Comparison of ENCODE assay signal across 1 cellular context in the genomic region with DNA sequence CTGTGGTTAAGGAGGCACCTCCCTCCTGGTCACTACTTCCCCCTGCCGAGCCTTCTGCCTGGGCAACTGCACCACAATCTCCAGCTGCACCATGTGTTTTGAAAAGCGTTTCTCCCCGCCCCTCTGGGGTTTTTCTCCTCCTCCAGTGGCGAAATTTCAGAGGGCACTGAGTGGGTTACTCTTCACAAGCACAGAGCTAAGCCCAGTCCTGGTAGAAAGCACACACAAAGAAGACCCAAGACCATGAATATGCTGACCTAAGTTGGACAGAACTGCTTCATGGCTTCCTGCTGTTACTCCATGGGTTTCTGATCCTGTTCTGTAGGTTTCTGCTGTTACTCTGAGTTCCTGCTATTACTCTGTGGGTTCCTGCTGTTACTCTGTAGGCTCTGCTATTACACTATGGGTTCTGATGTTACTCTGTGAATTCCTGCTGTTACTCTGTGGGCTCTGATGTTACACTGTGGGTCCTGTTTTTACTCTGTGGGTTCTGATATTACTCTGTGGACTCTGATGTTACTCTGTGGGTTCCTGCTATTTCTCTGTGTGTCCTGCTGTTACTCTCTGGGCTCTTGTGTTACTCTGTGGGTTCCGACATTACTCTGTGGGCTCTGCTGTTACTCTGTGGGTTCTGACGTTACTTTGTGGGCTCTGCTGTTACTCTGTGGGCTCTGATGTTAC.
TF ChIP-seq lines count a peak whose summit lies in the region.

No MANE protein-coding gene starts in this region.

TF ChIP-seq in HepG2, 621 proteins besides CTCF, POLR2A, EP300 and RAD21 (continued from another document and continues in another):
- TF ChIP-seq, protein P1, sequence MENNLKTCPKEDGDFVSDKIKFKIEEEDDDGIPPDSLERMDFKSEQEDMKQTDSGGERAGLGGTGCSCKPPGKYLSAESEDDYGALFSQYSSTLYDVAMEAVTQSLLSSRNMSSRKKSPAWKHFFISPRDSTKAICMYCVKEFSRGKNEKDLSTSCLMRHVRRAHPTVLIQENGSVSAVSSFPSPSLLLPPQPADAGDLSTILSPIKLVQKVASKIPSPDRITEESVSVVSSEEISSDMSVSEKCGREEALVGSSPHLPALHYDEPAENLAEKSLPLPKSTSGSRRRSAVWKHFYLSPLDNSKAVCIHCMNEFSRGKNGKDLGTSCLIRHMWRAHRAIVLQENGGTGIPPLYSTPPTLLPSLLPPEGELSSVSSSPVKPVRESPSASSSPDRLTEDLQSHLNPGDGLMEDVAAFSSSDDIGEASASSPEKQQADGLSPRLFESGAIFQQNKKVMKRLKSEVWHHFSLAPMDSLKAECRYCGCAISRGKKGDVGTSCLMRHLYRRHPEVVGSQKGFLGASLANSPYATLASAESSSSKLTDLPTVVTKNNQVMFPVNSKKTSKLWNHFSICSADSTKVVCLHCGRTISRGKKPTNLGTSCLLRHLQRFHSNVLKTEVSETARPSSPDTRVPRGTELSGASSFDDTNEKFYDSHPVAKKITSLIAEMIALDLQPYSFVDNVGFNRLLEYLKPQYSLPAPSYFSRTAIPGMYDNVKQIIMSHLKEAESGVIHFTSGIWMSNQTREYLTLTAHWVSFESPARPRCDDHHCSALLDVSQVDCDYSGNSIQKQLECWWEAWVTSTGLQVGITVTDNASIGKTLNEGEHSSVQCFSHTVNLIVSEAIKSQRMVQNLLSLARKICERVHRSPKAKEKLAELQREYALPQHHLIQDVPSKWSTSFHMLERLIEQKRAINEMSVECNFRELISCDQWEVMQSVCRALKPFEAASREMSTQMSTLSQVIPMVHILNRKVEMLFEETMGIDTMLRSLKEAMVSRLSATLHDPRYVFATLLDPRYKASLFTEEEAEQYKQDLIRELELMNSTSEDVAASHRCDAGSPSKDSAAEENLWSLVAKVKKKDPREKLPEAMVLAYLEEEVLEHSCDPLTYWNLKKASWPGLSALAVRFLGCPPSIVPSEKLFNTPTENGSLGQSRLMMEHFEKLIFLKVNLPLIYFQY (CRISPR knock-in tag; IDR thresholded peaks at IDR 0.05; ENCODE audit: borderline replicate concordance): 0 out of 2 replicates have a peak, but pooled peaks have one; percentile 41
- TF ChIP-seq, protein P2, sequence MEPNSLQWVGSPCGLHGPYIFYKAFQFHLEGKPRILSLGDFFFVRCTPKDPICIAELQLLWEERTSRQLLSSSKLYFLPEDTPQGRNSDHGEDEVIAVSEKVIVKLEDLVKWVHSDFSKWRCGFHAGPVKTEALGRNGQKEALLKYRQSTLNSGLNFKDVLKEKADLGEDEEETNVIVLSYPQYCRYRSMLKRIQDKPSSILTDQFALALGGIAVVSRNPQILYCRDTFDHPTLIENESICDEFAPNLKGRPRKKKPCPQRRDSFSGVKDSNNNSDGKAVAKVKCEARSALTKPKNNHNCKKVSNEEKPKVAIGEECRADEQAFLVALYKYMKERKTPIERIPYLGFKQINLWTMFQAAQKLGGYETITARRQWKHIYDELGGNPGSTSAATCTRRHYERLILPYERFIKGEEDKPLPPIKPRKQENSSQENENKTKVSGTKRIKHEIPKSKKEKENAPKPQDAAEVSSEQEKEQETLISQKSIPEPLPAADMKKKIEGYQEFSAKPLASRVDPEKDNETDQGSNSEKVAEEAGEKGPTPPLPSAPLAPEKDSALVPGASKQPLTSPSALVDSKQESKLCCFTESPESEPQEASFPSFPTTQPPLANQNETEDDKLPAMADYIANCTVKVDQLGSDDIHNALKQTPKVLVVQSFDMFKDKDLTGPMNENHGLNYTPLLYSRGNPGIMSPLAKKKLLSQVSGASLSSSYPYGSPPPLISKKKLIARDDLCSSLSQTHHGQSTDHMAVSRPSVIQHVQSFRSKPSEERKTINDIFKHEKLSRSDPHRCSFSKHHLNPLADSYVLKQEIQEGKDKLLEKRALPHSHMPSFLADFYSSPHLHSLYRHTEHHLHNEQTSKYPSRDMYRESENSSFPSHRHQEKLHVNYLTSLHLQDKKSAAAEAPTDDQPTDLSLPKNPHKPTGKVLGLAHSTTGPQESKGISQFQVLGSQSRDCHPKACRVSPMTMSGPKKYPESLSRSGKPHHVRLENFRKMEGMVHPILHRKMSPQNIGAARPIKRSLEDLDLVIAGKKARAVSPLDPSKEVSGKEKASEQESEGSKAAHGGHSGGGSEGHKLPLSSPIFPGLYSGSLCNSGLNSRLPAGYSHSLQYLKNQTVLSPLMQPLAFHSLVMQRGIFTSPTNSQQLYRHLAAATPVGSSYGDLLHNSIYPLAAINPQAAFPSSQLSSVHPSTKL (CRISPR knock-in tag; IDR thresholded peaks at IDR 0.05): peak; percentile 34; the same call in 1 of the 2 replicates
- TF ChIP-seq SIN3A (IDR thresholded peaks at IDR 0.05; ENCODE audit: borderline replicate concordance, low read depth, low read length): 0 out of 2 replicates have a peak, but pooled peaks have one; percentile 52
- TF ChIP-seq, protein P3, sequence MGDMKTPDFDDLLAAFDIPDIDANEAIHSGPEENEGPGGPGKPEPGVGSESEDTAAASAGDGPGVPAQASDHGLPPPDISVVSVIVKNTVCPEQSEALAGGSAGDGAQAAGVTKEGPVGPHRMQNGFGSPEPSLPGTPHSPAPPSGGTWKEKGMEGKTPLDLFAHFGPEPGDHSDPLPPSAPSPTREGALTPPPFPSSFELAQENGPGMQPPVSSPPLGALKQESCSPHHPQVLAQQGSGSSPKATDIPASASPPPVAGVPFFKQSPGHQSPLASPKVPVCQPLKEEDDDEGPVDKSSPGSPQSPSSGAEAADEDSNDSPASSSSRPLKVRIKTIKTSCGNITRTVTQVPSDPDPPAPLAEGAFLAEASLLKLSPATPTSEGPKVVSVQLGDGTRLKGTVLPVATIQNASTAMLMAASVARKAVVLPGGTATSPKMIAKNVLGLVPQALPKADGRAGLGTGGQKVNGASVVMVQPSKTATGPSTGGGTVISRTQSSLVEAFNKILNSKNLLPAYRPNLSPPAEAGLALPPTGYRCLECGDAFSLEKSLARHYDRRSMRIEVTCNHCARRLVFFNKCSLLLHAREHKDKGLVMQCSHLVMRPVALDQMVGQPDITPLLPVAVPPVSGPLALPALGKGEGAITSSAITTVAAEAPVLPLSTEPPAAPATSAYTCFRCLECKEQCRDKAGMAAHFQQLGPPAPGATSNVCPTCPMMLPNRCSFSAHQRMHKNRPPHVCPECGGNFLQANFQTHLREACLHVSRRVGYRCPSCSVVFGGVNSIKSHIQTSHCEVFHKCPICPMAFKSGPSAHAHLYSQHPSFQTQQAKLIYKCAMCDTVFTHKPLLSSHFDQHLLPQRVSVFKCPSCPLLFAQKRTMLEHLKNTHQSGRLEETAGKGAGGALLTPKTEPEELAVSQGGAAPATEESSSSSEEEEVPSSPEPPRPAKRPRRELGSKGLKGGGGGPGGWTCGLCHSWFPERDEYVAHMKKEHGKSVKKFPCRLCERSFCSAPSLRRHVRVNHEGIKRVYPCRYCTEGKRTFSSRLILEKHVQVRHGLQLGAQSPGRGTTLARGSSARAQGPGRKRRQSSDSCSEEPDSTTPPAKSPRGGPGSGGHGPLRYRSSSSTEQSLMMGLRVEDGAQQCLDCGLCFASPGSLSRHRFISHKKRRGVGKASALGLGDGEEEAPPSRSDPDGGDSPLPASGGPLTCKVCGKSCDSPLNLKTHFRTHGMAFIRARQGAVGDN (CRISPR knock-in tag; IDR thresholded peaks at IDR 0.05): no peak
- TF ChIP-seq, protein P4, sequence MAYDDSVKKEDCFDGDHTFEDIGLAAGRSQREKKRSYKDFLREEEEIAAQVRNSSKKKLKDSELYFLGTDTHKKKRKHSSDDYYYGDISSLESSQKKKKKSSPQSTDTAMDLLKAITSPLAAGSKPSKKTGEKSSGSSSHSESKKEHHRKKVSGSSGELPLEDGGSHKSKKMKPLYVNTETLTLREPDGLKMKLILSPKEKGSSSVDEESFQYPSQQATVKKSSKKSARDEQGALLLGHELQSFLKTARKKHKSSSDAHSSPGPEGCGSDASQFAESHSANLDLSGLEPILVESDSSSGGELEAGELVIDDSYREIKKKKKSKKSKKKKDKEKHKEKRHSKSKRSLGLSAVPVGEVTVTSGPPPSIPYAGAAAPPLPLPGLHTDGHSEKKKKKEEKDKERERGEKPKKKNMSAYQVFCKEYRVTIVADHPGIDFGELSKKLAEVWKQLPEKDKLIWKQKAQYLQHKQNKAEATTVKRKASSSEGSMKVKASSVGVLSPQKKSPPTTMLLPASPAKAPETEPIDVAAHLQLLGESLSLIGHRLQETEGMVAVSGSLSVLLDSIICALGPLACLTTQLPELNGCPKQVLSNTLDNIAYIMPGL (CRISPR knock-in tag; IDR thresholded peaks at IDR 0.05; ENCODE audit: borderline replicate concordance in 1 of 2, low read depth in 1 of 2): 0 out of 4 replicates have a peak, but pooled peaks of 1 of the 2 experiments have one; percentile 7
- TF ChIP-seq, protein P5, sequence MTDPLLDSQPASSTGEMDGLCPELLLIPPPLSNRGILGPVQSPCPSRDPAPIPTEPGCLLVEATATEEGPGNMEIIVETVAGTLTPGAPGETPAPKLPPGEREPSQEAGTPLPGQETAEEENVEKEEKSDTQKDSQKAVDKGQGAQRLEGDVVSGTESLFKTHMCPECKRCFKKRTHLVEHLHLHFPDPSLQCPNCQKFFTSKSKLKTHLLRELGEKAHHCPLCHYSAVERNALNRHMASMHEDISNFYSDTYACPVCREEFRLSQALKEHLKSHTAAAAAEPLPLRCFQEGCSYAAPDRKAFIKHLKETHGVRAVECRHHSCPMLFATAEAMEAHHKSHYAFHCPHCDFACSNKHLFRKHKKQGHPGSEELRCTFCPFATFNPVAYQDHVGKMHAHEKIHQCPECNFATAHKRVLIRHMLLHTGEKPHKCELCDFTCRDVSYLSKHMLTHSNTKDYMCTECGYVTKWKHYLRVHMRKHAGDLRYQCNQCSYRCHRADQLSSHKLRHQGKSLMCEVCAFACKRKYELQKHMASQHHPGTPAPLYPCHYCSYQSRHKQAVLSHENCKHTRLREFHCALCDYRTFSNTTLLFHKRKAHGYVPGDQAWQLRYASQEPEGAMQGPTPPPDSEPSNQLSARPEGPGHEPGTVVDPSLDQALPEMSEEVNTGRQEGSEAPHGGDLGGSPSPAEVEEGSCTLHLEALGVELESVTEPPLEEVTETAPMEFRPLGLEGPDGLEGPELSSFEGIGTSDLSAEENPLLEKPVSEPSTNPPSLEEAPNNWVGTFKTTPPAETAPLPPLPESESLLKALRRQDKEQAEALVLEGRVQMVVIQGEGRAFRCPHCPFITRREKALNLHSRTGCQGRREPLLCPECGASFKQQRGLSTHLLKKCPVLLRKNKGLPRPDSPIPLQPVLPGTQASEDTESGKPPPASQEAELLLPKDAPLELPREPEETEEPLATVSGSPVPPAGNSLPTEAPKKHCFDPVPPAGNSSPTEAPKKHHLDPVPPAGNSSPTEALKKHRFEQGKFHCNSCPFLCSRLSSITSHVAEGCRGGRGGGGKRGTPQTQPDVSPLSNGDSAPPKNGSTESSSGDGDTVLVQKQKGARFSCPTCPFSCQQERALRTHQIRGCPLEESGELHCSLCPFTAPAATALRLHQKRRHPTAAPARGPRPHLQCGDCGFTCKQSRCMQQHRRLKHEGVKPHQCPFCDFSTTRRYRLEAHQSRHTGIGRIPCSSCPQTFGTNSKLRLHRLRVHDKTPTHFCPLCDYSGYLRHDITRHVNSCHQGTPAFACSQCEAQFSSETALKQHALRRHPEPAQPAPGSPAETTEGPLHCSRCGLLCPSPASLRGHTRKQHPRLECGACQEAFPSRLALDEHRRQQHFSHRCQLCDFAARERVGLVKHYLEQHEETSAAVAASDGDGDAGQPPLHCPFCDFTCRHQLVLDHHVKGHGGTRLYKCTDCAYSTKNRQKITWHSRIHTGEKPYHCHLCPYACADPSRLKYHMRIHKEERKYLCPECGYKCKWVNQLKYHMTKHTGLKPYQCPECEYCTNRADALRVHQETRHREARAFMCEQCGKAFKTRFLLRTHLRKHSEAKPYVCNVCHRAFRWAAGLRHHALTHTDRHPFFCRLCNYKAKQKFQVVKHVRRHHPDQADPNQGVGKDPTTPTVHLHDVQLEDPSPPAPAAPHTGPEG (CRISPR knock-in tag; IDR thresholded peaks at IDR 0.05): peak; percentile 65; the same call in 1 of the 2 replicates
- TF ChIP-seq ZFP36 (IDR thresholded peaks at IDR 0.05; ENCODE audit: borderline replicate concordance, low read depth, low read length, partially characterized antibody): no peak
- peak; percentile 16; the same call in 1 of the 2 replicates for TF ChIP-seq STAG1 (CRISPR knock-in tag; IDR thresholded peaks at IDR 0.05)
- TF ChIP-seq ZNF720 (CRISPR knock-in tag; IDR thresholded peaks at IDR 0.05): 0 out of 2 replicates have a peak, but pooled peaks have one; percentile 53
- TF ChIP-seq HNF4G (IDR thresholded peaks at IDR 0.05; ENCODE audit: borderline replicate concordance, low read depth, low read length): peak; percentile 3; the same call in 1 of the 2 replicates
- TF ChIP-seq HNF4G (CRISPR knock-in tag; IDR thresholded peaks at IDR 0.05; ENCODE audit: borderline replicate concordance, low read depth): no peak
- no peak for TF ChIP-seq ZNF746 (CRISPR knock-in tag; IDR thresholded peaks at IDR 0.05)
- TF ChIP-seq ZFP1 (CRISPR knock-in tag; IDR thresholded peaks at IDR 0.05): no peak
- TF ChIP-seq, protein P6, sequence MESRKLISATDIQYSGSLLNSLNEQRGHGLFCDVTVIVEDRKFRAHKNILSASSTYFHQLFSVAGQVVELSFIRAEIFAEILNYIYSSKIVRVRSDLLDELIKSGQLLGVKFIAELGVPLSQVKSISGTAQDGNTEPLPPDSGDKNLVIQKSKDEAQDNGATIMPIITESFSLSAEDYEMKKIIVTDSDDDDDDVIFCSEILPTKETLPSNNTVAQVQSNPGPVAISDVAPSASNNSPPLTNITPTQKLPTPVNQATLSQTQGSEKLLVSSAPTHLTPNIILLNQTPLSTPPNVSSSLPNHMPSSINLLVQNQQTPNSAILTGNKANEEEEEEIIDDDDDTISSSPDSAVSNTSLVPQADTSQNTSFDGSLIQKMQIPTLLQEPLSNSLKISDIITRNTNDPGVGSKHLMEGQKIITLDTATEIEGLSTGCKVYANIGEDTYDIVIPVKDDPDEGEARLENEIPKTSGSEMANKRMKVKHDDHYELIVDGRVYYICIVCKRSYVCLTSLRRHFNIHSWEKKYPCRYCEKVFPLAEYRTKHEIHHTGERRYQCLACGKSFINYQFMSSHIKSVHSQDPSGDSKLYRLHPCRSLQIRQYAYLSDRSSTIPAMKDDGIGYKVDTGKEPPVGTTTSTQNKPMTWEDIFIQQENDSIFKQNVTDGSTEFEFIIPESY (CRISPR knock-in tag; IDR thresholded peaks at IDR 0.05): 0 out of 2 replicates have a peak, but pooled peaks have one; percentile 8
- peak; percentile 40 for TF ChIP-seq FOXA3 (CRISPR knock-in tag; IDR thresholded peaks at IDR 0.05)
- TF ChIP-seq, protein P7, sequence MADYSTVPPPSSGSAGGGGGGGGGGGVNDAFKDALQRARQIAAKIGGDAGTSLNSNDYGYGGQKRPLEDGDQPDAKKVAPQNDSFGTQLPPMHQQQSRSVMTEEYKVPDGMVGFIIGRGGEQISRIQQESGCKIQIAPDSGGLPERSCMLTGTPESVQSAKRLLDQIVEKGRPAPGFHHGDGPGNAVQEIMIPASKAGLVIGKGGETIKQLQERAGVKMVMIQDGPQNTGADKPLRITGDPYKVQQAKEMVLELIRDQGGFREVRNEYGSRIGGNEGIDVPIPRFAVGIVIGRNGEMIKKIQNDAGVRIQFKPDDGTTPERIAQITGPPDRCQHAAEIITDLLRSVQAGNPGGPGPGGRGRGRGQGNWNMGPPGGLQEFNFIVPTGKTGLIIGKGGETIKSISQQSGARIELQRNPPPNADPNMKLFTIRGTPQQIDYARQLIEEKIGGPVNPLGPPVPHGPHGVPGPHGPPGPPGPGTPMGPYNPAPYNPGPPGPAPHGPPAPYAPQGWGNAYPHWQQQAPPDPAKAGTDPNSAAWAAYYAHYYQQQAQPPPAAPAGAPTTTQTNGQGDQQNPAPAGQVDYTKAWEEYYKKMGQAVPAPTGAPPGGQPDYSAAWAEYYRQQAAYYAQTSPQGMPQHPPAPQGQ (CRISPR knock-in tag; IDR thresholded peaks at IDR 0.05; ENCODE audit: borderline replicate concordance): no peak
